21 cellular contexts compared by ENCODE assay signal in genomic region chr2:121591199-121591598, GRCh38. TPM values are rescaled to one million over a fixed set of nuclear protein-coding genes. Genes with fewer than 3 reads are reported as not detected.
DNase-seq lines count a peak whose midpoint lies in the region; ATAC-seq and TF ChIP-seq lines count a peak whose summit lies in the region.
"Had no signal": no experiment of that assay in that cellular context is flagged by ENCODE, and none has a peak within 500 bp of the region (broad histone marks: within the 10 kb centered on the region; RNA-seq: fewer than 3 reads in every experiment).

No MANE protein-coding gene starts in this region.

- H3K36me3 ChIP-seq in upper lobe of right lung = no peaks in the 10 kb centered on the region
- H3K36me3 ChIP-seq: MG63, Peyer's patch had no signal

- no peak overlapping the region for H3K4me3 Mint-ChIP-seq in T-helper 2 cell treated with Interferon-gamma antibody and Interleukin-4, amounts not matched to agents 5 μg/mL and 100 μg/mL, for 36 hours
- no peak overlapping the region for H3K4me3 Mint-ChIP-seq in activated T-helper 17 cell treated with anti-CD3 and anti-CD28 coated beads, Interleukin-2, amount 50 U/mL, for 72 hours
- H3K4me3 Mint-ChIP-seq: CD8-positive, alpha-beta memory T cell had no signal

- intact Hi-C loops in upper lobe of right lung (cut with DNase I) = no loop called here

- no peaks in the 10 kb centered on the region for H3K9me3 Mint-ChIP-seq in T-helper 2 cell treated with Interferon-gamma antibody and Interleukin-4, amounts not matched to agents 5 μg/mL and 100 μg/mL, for 36 hours
- no peaks in the 10 kb centered on the region for H3K9me3 Mint-ChIP-seq in activated T-helper 17 cell treated with anti-CD3 and anti-CD28 coated beads, Interleukin-2, amount 50 U/mL, for 72 hours
- H3K9me3 Mint-ChIP-seq: CD8-positive, alpha-beta memory T cell had no signal

- H3K4me3 ChIP-seq in upper lobe of right lung = no peak overlapping the region
- H3K4me3 ChIP-seq: BLaER1 treated with 17β-estradiol and CSF1 and Interleukin-3, amounts not matched to agents 10 nM and 100 nM; MG63; Peyer's patch had no signal

- no peak for TF ChIP-seq CTCF in upper lobe of right lung (IDR thresholded peaks at IDR 0.05)

- H3K27ac ChIP-seq in upper lobe of right lung = no peak overlapping the region
- H3K27ac ChIP-seq in substantia nigra (ENCODE audit: low read depth, low read length, poor library complexity, severe bottlenecking) = no peak overlapping the region
- H3K27ac ChIP-seq: Peyer's patch had no signal

- DNase-seq in T-helper 2 cell treated with Interferon-gamma antibody and Interleukin-4, amounts not matched to agents 5 μg/mL and 100 μg/mL, for 36 hours (ENCODE audit: low spot score) = no peak
- DNase-seq in T-helper 2 cell (no peak), MV-4-11 (lab: John Stamatoyannopoulos, UW) (peak; percentile 9), upper lobe of right lung (no peak), substantia nigra (lab: John Stamatoyannopoulos, UW) (no peak), HEK293T (ENCODE audit: extremely low spot score) (no peak)
- DNase-seq: 8988T; Calu3; CD8-positive, alpha-beta memory T cell; DMS153; GDM1; MG63; NCI-H1105 treated with DMSO at 0.1 percent for 48 hours; NCI-H2029 treated with DMSO at 0.1 percent for 48 hours; NCI-H345; NCI-H524; NCI-H82; Peyer's patch had no signal

- POLR2A ChIA-PET in HEK293T (lab: Yijun Ruan, JAX) = interaction anchor here (1.3 kb wide), 1 partner anchor 60 kb away, joined by 5 read pairs; the partner anchor contains the start of gene RNU4ATAC

- no peak for ATAC-seq in activated T-helper 17 cell treated with anti-CD3 and anti-CD28 coated beads, Interleukin-2, amount 50 U/mL, for 72 hours (replicated peaks)
- ATAC-seq in upper lobe of right lung = peak; percentile 16
- ATAC-seq: SK-N-SH treated with all-trans-retinoic acid at 6 μM for 48 hours had no signal

- H3K27me3 ChIP-seq in upper lobe of right lung = no peaks in the 10 kb centered on the region
- H3K27me3 ChIP-seq: BLaER1 treated with 17β-estradiol and CSF1 and Interleukin-3, amounts not matched to agents 10 nM and 100 nM; MG63; Peyer's patch had no signal

- no peaks in the 10 kb centered on the region for H3K27me3 Mint-ChIP-seq in T-helper 2 cell treated with Interferon-gamma antibody and Interleukin-4, amounts not matched to agents 5 μg/mL and 100 μg/mL, for 36 hours (ENCODE audit: low read depth)
- H3K27me3 Mint-ChIP-seq in activated T-helper 17 cell treated with anti-CD3 and anti-CD28 coated beads, Interleukin-2, amount 50 U/mL, for 72 hours = no peaks in the 10 kb centered on the region
- H3K27me3 Mint-ChIP-seq: CD8-positive, alpha-beta memory T cell had no signal

- CTCF ChIA-PET in HEK293T (lab: Yijun Ruan, JAX) = no interaction called here

- peaks cover 8% of the 10 kb centered on the region for H3K4me1 Mint-ChIP-seq in T-helper 2 cell treated with Interferon-gamma antibody and Interleukin-4, amounts not matched to agents 5 μg/mL and 100 μg/mL, for 36 hours (ENCODE audit: low read depth)
- peaks cover 20% of the 10 kb centered on the region for H3K4me1 Mint-ChIP-seq in activated T-helper 17 cell treated with anti-CD3 and anti-CD28 coated beads, Interleukin-2, amount 50 U/mL, for 72 hours

- no peaks in the 10 kb centered on the region for H3K9me3 ChIP-seq in upper lobe of right lung
- H3K9me3 ChIP-seq: BLaER1 treated with 17β-estradiol and CSF1 and Interleukin-3, amounts not matched to agents 10 nM and 100 nM; MG63; Peyer's patch had no signal

- peaks cover 11% of the 10 kb centered on the region for H3K4me1 ChIP-seq in upper lobe of right lung
- H3K4me1 ChIP-seq: Peyer's patch had no signal

- H3K27ac Mint-ChIP-seq in T-helper 2 cell treated with Interferon-gamma antibody and Interleukin-4, amounts not matched to agents 5 μg/mL and 100 μg/mL, for 36 hours = peak overlapping the region; percentile 38
- H3K27ac Mint-ChIP-seq in activated T-helper 17 cell treated with anti-CD3 and anti-CD28 coated beads, Interleukin-2, amount 50 U/mL, for 72 hours = peak overlapping the region; percentile 7

- H3K36me3 Mint-ChIP-seq in T-helper 2 cell treated with Interferon-gamma antibody and Interleukin-4, amounts not matched to agents 5 μg/mL and 100 μg/mL, for 36 hours (ENCODE audit: low read depth) = peaks cover 8% of the 10 kb centered on the region
- H3K36me3 Mint-ChIP-seq in activated T-helper 17 cell treated with anti-CD3 and anti-CD28 coated beads, Interleukin-2, amount 50 U/mL, for 72 hours (ENCODE audit: low read depth) = peaks cover 35% of the 10 kb centered on the region

TF ChIP-seq in HEK293T, 16 proteins besides CTCF, POLR2A, EP300 and RAD21:
- TF ChIP-seq FOXK2 (IDR thresholded peaks at IDR 0.05) (no peak), FOXA1 (IDR thresholded peaks at IDR 0.05) (no peak), SUZ12 (IDR thresholded peaks at IDR 0.05) (no peak)

RNA-seq across cellular contexts. Expression of gene CLASP1, which starts 58.1 kb away (rescaled TPM):
- total RNA-seq in activated T-helper 17 cell treated with anti-CD3 and anti-CD28 coated beads, Interleukin-2, amount 50 U/mL, for 72 hours = 100 to 1,000 TPM in 1 of 2 donors, 10 to 100 TPM in 1; 86.7 to 138 TPM
- total RNA-seq in upper lobe of right lung = 44.5 TPM
